19 cellular contexts compared by ENCODE assay signal in the genomic region with DNA sequence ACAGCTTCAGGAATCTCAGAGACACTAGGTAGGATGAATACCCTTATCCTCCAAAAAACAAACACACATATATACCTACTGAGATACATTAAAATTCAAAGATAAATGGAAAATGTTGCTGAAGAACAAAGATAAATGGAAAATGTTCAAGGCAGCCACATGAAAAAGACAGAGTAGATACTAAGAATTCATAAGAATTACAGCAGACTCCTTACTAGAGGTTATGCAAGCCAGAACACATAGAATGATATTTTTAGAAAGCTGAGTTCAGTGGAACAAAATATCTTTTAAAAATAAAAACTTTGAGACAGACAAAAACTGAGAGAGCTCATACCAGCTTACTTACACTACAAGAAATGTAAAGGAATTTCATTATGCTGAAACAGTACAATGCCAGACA. TPM values are rescaled to one million over a fixed set of nuclear protein-coding genes. Genes with fewer than 3 reads are reported as not detected.
DNase-seq lines count a peak whose midpoint lies in the region; ATAC-seq, FAIRE-seq and TF ChIP-seq lines count a peak whose summit lies in the region.
"Had no signal": no experiment of that assay in that cellular context is flagged by ENCODE, and none has a peak within 500 bp of the region (broad histone marks: within the 10 kb centered on the region; RNA-seq: fewer than 3 reads in every experiment).

No MANE protein-coding gene starts in this region.

- H3K4me2 ChIP-seq in HepG2 (ENCODE audit: low read depth, low read length) (no peak overlapping the region), hepatocyte (no peak overlapping the region)

- H3K79me2 ChIP-seq in HepG2 (ENCODE audit: insufficient read depth, low read length), result no peaks in the 10 kb centered on the region
- no peaks in the 10 kb centered on the region for H3K79me2 ChIP-seq in hepatocyte

- H3K27ac Mint-ChIP-seq in WTC11, result no peak overlapping the region

- TF ChIP-seq POLR2A in HepG2 (IDR thresholded peaks at IDR 0.05; ENCODE audit: insufficient read depth in 1 of 2, low read depth in 2 of 2, low read length in 2 of 2) (no peak), right lobe of liver (IDR thresholded peaks at IDR 0.05) (no peak)

- H3K4me1 ChIP-seq in HepG2 (ENCODE audit: insufficient read depth, low read length) (no peaks in the 10 kb centered on the region), right lobe of liver (no peaks in the 10 kb centered on the region), hepatocyte (ENCODE audit: insufficient read depth) (no peaks in the 10 kb centered on the region)

- H3K27me3 ChIP-seq in HepG2 (ENCODE audit: control insufficient read depth in 1 of 2, insufficient read depth in 2 of 2, low read length in 2 of 2) (no peaks in the 10 kb centered on the region), right lobe of liver (no peaks in the 10 kb centered on the region), hepatocyte (no peaks in the 10 kb centered on the region)

- peaks cover 20% of the 10 kb centered on the region for H3K4me1 Mint-ChIP-seq in WTC11

- H3K9me3 ChIP-seq in HepG2 (ENCODE audit: low read length) (no peaks in the 10 kb centered on the region), right lobe of liver (no peaks in the 10 kb centered on the region), hepatocyte (ENCODE audit: low read depth) (peaks cover 6% of the 10 kb centered on the region)

- H3K9me3 Mint-ChIP-seq in WTC11, result peaks cover 23% of the 10 kb centered on the region

- H4K20me1 ChIP-seq in HepG2 (ENCODE audit: insufficient read depth, low read length) (no peaks in the 10 kb centered on the region), hepatocyte (ENCODE audit: insufficient read depth, poor library complexity, severe bottlenecking) (no peaks in the 10 kb centered on the region)

- no peak overlapping the region for H3K4me3 ChIP-seq in HepG2 (replicated peaks in 1 of 3; ENCODE audit: insufficient read depth in 1 of 3, low read depth in 2 of 3, low read length in 3 of 3)
- no peak overlapping the region for H3K4me3 ChIP-seq in right lobe of liver
- H3K4me3 ChIP-seq in hepatocyte, result no peak overlapping the region
- H3K4me3 ChIP-seq: GM23248 had no signal

- TF ChIP-seq EP300 in HepG2 (IDR thresholded peaks at IDR 0.05; ENCODE audit: low read depth in 2 of 2, low read length in 2 of 2) (no peak), HepG2 (CRISPR knock-in tag; IDR thresholded peaks at IDR 0.05; ENCODE audit: borderline replicate concordance) (no peak)

- no peaks in the 10 kb centered on the region for H3K27me3 Mint-ChIP-seq in WTC11 (ENCODE audit: low read depth)
- H3K27me3 Mint-ChIP-seq: CD4-positive, alpha-beta memory T cell had no signal

- H3K36me3 ChIP-seq in HepG2 (replicated peaks in 1 of 2; ENCODE audit: control insufficient read depth in 1 of 2, insufficient read depth in 2 of 2, low read length in 2 of 2) (peaks cover 0 to 6% of the 10 kb centered on the region in 2 experiments; a peak in 2 of 5 replicates), right lobe of liver (no peaks in the 10 kb centered on the region), hepatocyte (replicated peaks; ENCODE audit: insufficient read depth, low read depth) (no peaks in the 10 kb centered on the region)

- no peak overlapping the region for H3K9ac ChIP-seq in HepG2 (ENCODE audit: insufficient read depth, low read depth, low read length)
- H3K9ac ChIP-seq: GM23248 had no signal

- DNase-seq in HepG2 (ENCODE audit: low spot score) (no peak), right lobe of liver (no peak), OCI-M1 (lab: John Stamatoyannopoulos, UW) (peak; percentile 22), WTC11 (ENCODE audit: low spot score) (no peak), hepatocyte (ENCODE audit: low spot score) (no peak)
- DNase-seq: C1 segment of cervical spinal cord; Calu3; CD4-positive, alpha-beta memory T cell; COR-L47; DMS53; DMS79 treated with DMSO at 0.1 percent for 48 hours; GF-D8; GM23248; H7; HCEC 1CT had no signal

- H2AFZ ChIP-seq in HepG2 (ENCODE audit: low read length) (no peak overlapping the region), hepatocyte (no peak overlapping the region)
- H2AFZ ChIP-seq: GM23248 had no signal

- peaks cover 29% of the 10 kb centered on the region for H3K36me3 Mint-ChIP-seq in WTC11

- TF ChIP-seq RAD21 in HepG2 (CRISPR knock-in tag; IDR thresholded peaks at IDR 0.05), result no peak

- H3K9me2 ChIP-seq in hepatocyte (replicated peaks; ENCODE audit: insufficient read depth), result no peaks in the 10 kb centered on the region

- ATAC-seq in HepG2 (no peak), right lobe of liver (no peak), WTC11 (no peak), GM21526 (IDR thresholded peaks at IDR 0.05; ENCODE audit: low FRiP score, unreplicated experiment) (no peak), HG03521 (IDR thresholded peaks at IDR 0.05; ENCODE audit: unreplicated experiment) (no peak)

- no peak for FAIRE-seq in HepG2 (lab: Jason Lieb, UNC)
- FAIRE-seq: GM12892, H1 had no signal

- POLR2A ChIA-PET in HepG2 (lab: Yijun Ruan, JAX), result no interaction called here
- POLR2A ChIA-PET in WTC11 (lab: Charles Lee), result no interaction called here

- H3K4me3 Mint-ChIP-seq in WTC11, result no peak overlapping the region
- H3K4me3 Mint-ChIP-seq: CD4-positive, alpha-beta memory T cell had no signal

- TF ChIP-seq CTCF in HepG2 (CRISPR knock-in tag; IDR thresholded peaks at IDR 0.05) (no peak), right lobe of liver (IDR thresholded peaks at IDR 0.05) (no peak), WTC11 (IDR thresholded peaks at IDR 0.05) (no peak), hepatocyte (IDR thresholded peaks at IDR 0.05; ENCODE audit: poor library complexity) (no peak)

- CTCF ChIA-PET in HepG2 (lab: Yijun Ruan, JAX; ENCODE audit: low intra/inter-chr PET ratio, low total read pairs) (no interaction called here), WTC11 (lab: Charles Lee) (no interaction called here)

- BruUV-seq in HepG2 (replicated peaks; lab: Mats Ljungman, UMichigan), result no TSS peak

- H3K27ac ChIP-seq in HepG2 (ENCODE audit: extremely low read length, insufficient read depth, low read length) (no peak overlapping the region), right lobe of liver (no peak overlapping the region), hepatocyte (no peak overlapping the region)
- H3K27ac ChIP-seq: GM23248 had no signal

- in situ Hi-C loops in HepG2 (cut with HindIII; ENCODE audit: extremely low pct_ligation_motif_present, low pct_unique_long_range_greater_than_20kb), result no loop called here

- intact Hi-C loops in HepG2 (cut with micrococcal nuclease; ENCODE audit: unreplicated experiment) (no loop called here), right lobe of liver (cut with DNase I) (no loop called here)

RNA-seq across cellular contexts. Expression of a gene that starts 35.6 kb away (rescaled TPM):
- total RNA-seq in HepG2 (2016; rRNA removed; fragmentation: Illumina TruSeq; extraction: Trizol) (93.3 and 123 TPM in 2 replicates), right lobe of liver (10 to 100 TPM; 14.8 to 33.9 (median 21.9) TPM), WTC11 (2021) (41.6 to 46.9 TPM (median 43.1 TPM) in 3 replicates), hepatocyte (42.0 and 42.3 TPM in 2 replicates)
- total RNA-seq in HepG2 (2016; cell fraction: cytosol; rRNA removed; fragmentation: Illumina TruSeq; extraction: Trizol; ENCODE audit: low read depth), result 82.5 and 87.8 TPM in 2 replicates
- total RNA-seq in HepG2 (2016; cell fraction: insoluble cytoplasmic fraction; rRNA removed; fragmentation: Illumina TruSeq; extraction: Trizol), result 92.3 and 138 TPM in 2 replicates
- 68.3 and 73.9 TPM in 2 replicates for total RNA-seq in HepG2 (2016; cell fraction: membrane; rRNA removed; fragmentation: Illumina TruSeq; extraction: Trizol)
- total RNA-seq in HepG2 (2016; cell fraction: nucleus; rRNA removed; fragmentation: Illumina TruSeq; extraction: Trizol), result 37.1 and 40.3 TPM in 2 replicates
- polyA plus RNA-seq in HepG2 (2011; rRNA removed) (31.1 and 36.2 TPM in 2 replicates), hepatocyte (76.8 and 77.5 TPM in 2 replicates)
- 15.7 and 23.5 TPM in 2 replicates for polyA plus RNA-seq in HepG2 (2011; cell fraction: cytosol; rRNA removed)
- polyA plus RNA-seq in HepG2 (2011; cell fraction: nucleus; rRNA removed), result 4.5 and 6.3 TPM in 2 replicates
- polyA plus RNA-seq in HepG2 (2012), result 33.4 and 35.9 TPM in 2 replicates
- polyA plus RNA-seq in HepG2 (2016; cell fraction: cytosol; fragmentation: Illumina TruSeq; extraction: Trizol; ENCODE audit: low read depth), result 60.9 and 71.4 TPM in 2 replicates
- polyA plus RNA-seq in HepG2 (2016; cell fraction: insoluble cytoplasmic fraction; fragmentation: Illumina TruSeq; extraction: Trizol; ENCODE audit: low read depth), result 138 and 144 TPM in 2 replicates
- 57.9 and 64.7 TPM in 2 replicates for polyA plus RNA-seq in HepG2 (2016; cell fraction: membrane; fragmentation: Illumina TruSeq; extraction: Trizol; ENCODE audit: low read depth)
- polyA plus RNA-seq in HepG2 (2016; cell fraction: nucleus; fragmentation: Illumina TruSeq; extraction: Trizol; ENCODE audit: insufficient read depth, low read depth), result 53.6 and 63.6 TPM in 2 replicates
- 2.7 and 5.8 TPM in 2 replicates for polyA minus RNA-seq in HepG2 (2011; rRNA and poly(A)+ RNA removed; ENCODE audit: low replicate concordance)
- 10.5 and 16.3 TPM in 2 replicates for polyA minus RNA-seq in HepG2 (2011; cell fraction: cytosol; rRNA and poly(A)+ RNA removed)
- polyA minus RNA-seq in HepG2 (2011; cell fraction: nucleus; rRNA and poly(A)+ RNA removed), result 10.6 and 12.6 TPM in 2 replicates

RNA-seq across cellular contexts. Expression of a gene that starts 47.5 kb away (rescaled TPM):
- total RNA-seq in HepG2 (2016; rRNA removed; fragmentation: Illumina TruSeq; extraction: Trizol), result 97.0 and 110 TPM in 2 replicates
- 189 and 199 TPM in 2 replicates for total RNA-seq in HepG2 (2016; cell fraction: cytosol; rRNA removed; fragmentation: Illumina TruSeq; extraction: Trizol; ENCODE audit: low read depth)
- 92.2 and 119 TPM in 2 replicates for total RNA-seq in HepG2 (2016; cell fraction: insoluble cytoplasmic fraction; rRNA removed; fragmentation: Illumina TruSeq; extraction: Trizol)
- 218 and 223 TPM in 2 replicates for total RNA-seq in HepG2 (2016; cell fraction: membrane; rRNA removed; fragmentation: Illumina TruSeq; extraction: Trizol)
- total RNA-seq in HepG2 (2016; cell fraction: nucleus; rRNA removed; fragmentation: Illumina TruSeq; extraction: Trizol), result 34.9 and 44.4 TPM in 2 replicates
- 163 and 164 TPM in 2 replicates for polyA plus RNA-seq in HepG2 (2011; rRNA removed)
- 22.4 and 31.7 TPM in 2 replicates for polyA plus RNA-seq in HepG2 (2011; cell fraction: cytosol; rRNA removed)
- 6.4 and 12.7 TPM in 2 replicates for polyA plus RNA-seq in HepG2 (2011; cell fraction: nucleus; rRNA removed)
- 161 TPM in 2 replicates for polyA plus RNA-seq in HepG2 (2012)
- polyA plus RNA-seq in HepG2 (2016; cell fraction: cytosol; fragmentation: Illumina TruSeq; extraction: Trizol; ENCODE audit: low read depth), result 256 and 272 TPM in 2 replicates
- 122 and 128 TPM in 2 replicates for polyA plus RNA-seq in HepG2 (2016; cell fraction: insoluble cytoplasmic fraction; fragmentation: Illumina TruSeq; extraction: Trizol; ENCODE audit: low read depth)
- polyA plus RNA-seq in HepG2 (2016; cell fraction: membrane; fragmentation: Illumina TruSeq; extraction: Trizol; ENCODE audit: low read depth), result 231 and 243 TPM in 2 replicates
- 58.8 and 75.2 TPM in 2 replicates for polyA plus RNA-seq in HepG2 (2016; cell fraction: nucleus; fragmentation: Illumina TruSeq; extraction: Trizol; ENCODE audit: insufficient read depth, low read depth)
- 19.3 and 31.6 TPM in 2 replicates for polyA minus RNA-seq in HepG2 (2011; rRNA and poly(A)+ RNA removed; ENCODE audit: low replicate concordance)
- 7.7 and 9.1 TPM in 2 replicates for polyA minus RNA-seq in HepG2 (2011; cell fraction: cytosol; rRNA and poly(A)+ RNA removed)
- 8.2 and 11.2 TPM in 2 replicates for polyA minus RNA-seq in HepG2 (2011; cell fraction: nucleus; rRNA and poly(A)+ RNA removed)
- 10 to 100 TPM; 35.0 to 86.1 (median 58.2) TPM for total RNA-seq in right lobe of liver
- total RNA-seq in WTC11 (2021), result 94.6 to 136 TPM (median 124 TPM) in 3 replicates
- 117 and 169 TPM in 2 replicates for total RNA-seq in hepatocyte
- 232 and 258 TPM in 2 replicates for polyA plus RNA-seq in hepatocyte

RNA-seq across cellular contexts. Expression of a gene that starts 51.0 kb away (rescaled TPM):
- total RNA-seq in HepG2 (2016; rRNA removed; fragmentation: Illumina TruSeq; extraction: Trizol) (47.7 and 121 TPM in 2 replicates), right lobe of liver (10 to 100 TPM; 42.3 to 60.2 (median 51.1) TPM), WTC11 (2021) (15.6 to 18.5 TPM (median 17.4 TPM) in 3 replicates), hepatocyte (105 and 125 TPM in 2 replicates)
- total RNA-seq in HepG2 (2016; cell fraction: cytosol; rRNA removed; fragmentation: Illumina TruSeq; extraction: Trizol; ENCODE audit: low read depth), result 14.4 and 17.3 TPM in 2 replicates
- total RNA-seq in HepG2 (2016; cell fraction: insoluble cytoplasmic fraction; rRNA removed; fragmentation: Illumina TruSeq; extraction: Trizol), result 41.5 and 129 TPM in 2 replicates
- total RNA-seq in HepG2 (2016; cell fraction: membrane; rRNA removed; fragmentation: Illumina TruSeq; extraction: Trizol), result 23.0 and 30.9 TPM in 2 replicates
- total RNA-seq in HepG2 (2016; cell fraction: nucleus; rRNA removed; fragmentation: Illumina TruSeq; extraction: Trizol), result 246 and 252 TPM in 2 replicates
- polyA plus RNA-seq in HepG2 (2011; rRNA removed) (31.4 and 34.0 TPM in 2 replicates), hepatocyte (47.2 and 58.1 TPM in 2 replicates)
- 9.1 and 11.5 TPM in 2 replicates for polyA plus RNA-seq in HepG2 (2011; cell fraction: cytosol; rRNA removed)
- polyA plus RNA-seq in HepG2 (2011; cell fraction: nucleus; rRNA removed), result 216 and 237 TPM in 2 replicates
- 50.1 and 98.6 TPM in 2 replicates for polyA plus RNA-seq in HepG2 (2012)
- 1.3 and 1.8 TPM in 2 replicates for polyA plus RNA-seq in HepG2 (2016; cell fraction: cytosol; fragmentation: Illumina TruSeq; extraction: Trizol; ENCODE audit: low read depth)
- 21.5 and 26.6 TPM in 2 replicates for polyA plus RNA-seq in HepG2 (2016; cell fraction: insoluble cytoplasmic fraction; fragmentation: Illumina TruSeq; extraction: Trizol; ENCODE audit: low read depth)
- 4.6 TPM in 2 replicates for polyA plus RNA-seq in HepG2 (2016; cell fraction: membrane; fragmentation: Illumina TruSeq; extraction: Trizol; ENCODE audit: low read depth)
- 237 TPM in 2 replicates for polyA plus RNA-seq in HepG2 (2016; cell fraction: nucleus; fragmentation: Illumina TruSeq; extraction: Trizol; ENCODE audit: insufficient read depth, low read depth)
- 45.7 and 74.9 TPM in 2 replicates for polyA minus RNA-seq in HepG2 (2011; rRNA and poly(A)+ RNA removed; ENCODE audit: low replicate concordance)
- polyA minus RNA-seq in HepG2 (2011; cell fraction: cytosol; rRNA and poly(A)+ RNA removed), result 28.7 and 31.4 TPM in 2 replicates
- polyA minus RNA-seq in HepG2 (2011; cell fraction: nucleus; rRNA and poly(A)+ RNA removed), result 322 and 350 TPM in 2 replicates
